Comparison of ENCODE assay signal across 10 cellular contexts in the genomic region with DNA sequence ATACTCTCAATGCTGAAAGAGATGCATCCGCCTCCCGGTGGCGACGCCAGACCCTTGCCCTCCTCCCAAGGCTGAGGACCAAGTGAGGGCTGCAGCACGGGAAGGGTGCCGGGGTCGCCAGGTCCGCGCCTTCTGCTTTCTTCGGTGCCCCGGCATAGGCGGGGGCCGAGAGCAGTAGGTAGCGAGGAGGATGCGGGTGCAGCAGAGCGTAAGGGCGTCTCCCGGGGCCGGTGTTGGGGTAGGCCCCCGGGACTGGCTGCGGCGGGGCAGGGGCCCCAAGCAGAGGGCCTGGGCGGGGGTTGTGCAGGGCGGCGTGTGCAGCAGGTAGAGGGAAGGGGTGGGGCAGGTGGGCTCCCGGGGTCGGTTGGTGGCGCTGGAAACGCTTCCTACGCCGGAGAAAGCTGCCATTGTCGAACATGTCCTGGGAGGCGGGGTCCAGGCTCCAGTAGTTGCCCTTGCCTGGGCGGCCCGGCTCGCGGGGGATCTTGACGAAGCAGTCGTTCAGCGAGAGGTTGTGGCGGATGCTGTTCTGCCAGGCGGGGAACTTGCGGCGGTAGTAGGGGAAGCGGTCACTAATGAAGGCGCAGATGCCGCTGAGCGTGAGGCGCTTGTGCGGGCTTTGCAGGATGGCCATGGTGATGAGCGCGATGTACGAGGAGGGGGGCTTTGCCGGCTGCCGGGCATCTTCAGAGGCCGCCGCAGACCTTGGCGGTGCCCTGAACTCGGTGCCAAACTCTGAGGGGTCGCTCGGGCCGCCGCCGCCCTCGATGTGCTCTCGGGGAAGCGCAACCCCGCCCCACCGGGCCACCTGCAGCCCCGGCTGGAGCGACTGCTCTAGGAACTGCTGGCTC. TPM values are rescaled to one million over a fixed set of nuclear protein-coding genes. Genes with fewer than 3 reads are reported as not detected.
DNase-seq lines count a peak whose midpoint lies in the region; ATAC-seq and TF ChIP-seq lines count a peak whose summit lies in the region.
"Not testable (repeated sequence)": the region's sequence is repeated elsewhere in the genome, so short reads cannot be mapped to it uniquely, and the experiment has no call there.
"Had no signal": no experiment of that assay in that cellular context is flagged by ENCODE, and none has a peak within 500 bp of the region (broad histone marks: within the 10 kb centered on the region; RNA-seq: fewer than 3 reads in every experiment).

No MANE protein-coding gene starts in this region.

- H3K9me3 ChIP-seq in CD8-positive, alpha-beta memory T cell (ENCODE audit: low read length); mesenchymal stem cell (ENCODE audit: control insufficient read depth, low read length); trophoblast cell (ENCODE audit: insufficient read depth, low read depth, low read length): not testable (repeated sequence)

- H3K14ac ChIP-seq in mesenchymal stem cell (ENCODE audit: low read length in 2 of 2); trophoblast cell (ENCODE audit: low read length): not testable (repeated sequence)

- peaks cover 32 to 36% of the 10 kb centered on the region in 2 donors for H3K27me3 Mint-ChIP-seq in CD8-positive, alpha-beta memory T cell
- H3K27me3 Mint-ChIP-seq in activated CD8-positive, alpha-beta memory T cell treated with anti-CD3 and anti-CD28 coated beads, Interleukin-2, amount 10 ng/mL, durations not matched to agents 7 days and 5 days = peaks cover 42% of the 10 kb centered on the region
- peaks cover 25% of the 10 kb centered on the region for H3K27me3 Mint-ChIP-seq in activated naive CD8-positive, alpha-beta T cell
- peaks cover 16% of the 10 kb centered on the region for H3K27me3 Mint-ChIP-seq in endothelial cell (ENCODE audit: unreplicated experiment)
- peaks cover 39% of the 10 kb centered on the region for H3K27me3 Mint-ChIP-seq in stimulated activated naive CD8-positive, alpha-beta T cell treated with anti-CD3 and anti-CD28 coated beads, Interleukin-15, Interleukin-2, amounts not matched to agents 100 ng/mL and 50 ng/mL, for 24 hours

- peaks cover 20 to 25% (median 21%) of the 10 kb centered on the region in 3 donors for H3K4me1 Mint-ChIP-seq in CD8-positive, alpha-beta memory T cell
- peaks cover 20% of the 10 kb centered on the region for H3K4me1 Mint-ChIP-seq in activated CD8-positive, alpha-beta memory T cell treated with anti-CD3 and anti-CD28 coated beads, Interleukin-2, amount 10 ng/mL, durations not matched to agents 7 days and 5 days
- H3K4me1 Mint-ChIP-seq in activated naive CD8-positive, alpha-beta T cell (ENCODE audit: low read depth) = peaks cover 24% of the 10 kb centered on the region
- H3K4me1 Mint-ChIP-seq in endothelial cell (ENCODE audit: unreplicated experiment) = peaks cover 13% of the 10 kb centered on the region
- peaks cover 29% of the 10 kb centered on the region for H3K4me1 Mint-ChIP-seq in stimulated activated naive CD8-positive, alpha-beta T cell treated with anti-CD3 and anti-CD28 coated beads, Interleukin-15, Interleukin-2, amounts not matched to agents 100 ng/mL and 50 ng/mL, for 24 hours (ENCODE audit: low read depth)

- CTCF ChIA-PET in CD8-positive, alpha-beta memory T cell (lab: Charles Lee); activated CD8-positive, alpha-beta memory T cell treated with anti-CD3 and anti-CD28 coated beads, Interleukin-2, amount 10 ng/mL, durations not matched to agents 7 days and 5 days (lab: Charles Lee): not testable (repeated sequence)

- H2BK120ac ChIP-seq in mesenchymal stem cell (ENCODE audit: low read depth, low read length); trophoblast cell (ENCODE audit: insufficient read depth, low read length, poor library complexity): not testable (repeated sequence)

- H3K27me3 ChIP-seq in CD8-positive, alpha-beta memory T cell (ENCODE audit: insufficient read depth, low read length, poor library complexity, severe bottlenecking) = peaks cover 16% of the 10 kb centered on the region
- H3K27me3 ChIP-seq in mesenchymal stem cell (ENCODE audit: control insufficient read depth in 1 of 2, insufficient read depth in 1 of 2, low read length in 2 of 2) = peaks cover 31 to 37% of the 10 kb centered on the region in 2 experiments
- peaks cover 38% of the 10 kb centered on the region for H3K27me3 ChIP-seq in trophoblast cell (ENCODE audit: insufficient read depth, low read length)

- not testable (repeated sequence) for H2AK5ac ChIP-seq in mesenchymal stem cell (ENCODE audit: low read length, severe bottlenecking); trophoblast cell (ENCODE audit: low read length)

- H3K4me3 ChIP-seq in CD8-positive, alpha-beta memory T cell (ENCODE audit: low read length); mesenchymal stem cell (ENCODE audit: insufficient read depth in 1 of 2, low read depth in 1 of 2, low read length in 2 of 2); trophoblast cell (ENCODE audit: low read depth, low read length): not testable (repeated sequence)

- ATAC-seq in activated CD8-positive, alpha-beta memory T cell treated with anti-CD3 and anti-CD28 coated beads, Interleukin-2, amount 10 ng/mL, durations not matched to agents 7 days and 5 days = not testable (repeated sequence)

- POLR2A ChIA-PET in CD8-positive, alpha-beta memory T cell (lab: Charles Lee) = not testable (repeated sequence)

- not testable (repeated sequence) for H4K8ac ChIP-seq in mesenchymal stem cell (ENCODE audit: low read length); trophoblast cell (ENCODE audit: low read depth, low read length)

- not testable (repeated sequence) for TF ChIP-seq CTCF in endothelial cell (IDR thresholded peaks at IDR 0.05; ENCODE audit: unreplicated experiment)

- H4K91ac ChIP-seq in mesenchymal stem cell (ENCODE audit: low read length); trophoblast cell (ENCODE audit: low read depth, low read length): not testable (repeated sequence)

- H3K4me2 ChIP-seq in mesenchymal stem cell (ENCODE audit: low read length, poor library complexity, severe bottlenecking) (peak overlapping the region; percentile 22), trophoblast cell (ENCODE audit: low read length) (peak overlapping the region; percentile 43)

- not testable (repeated sequence) for H2BK15ac ChIP-seq in mesenchymal stem cell (ENCODE audit: low read depth, poor library complexity, severe bottlenecking)

- H3K27ac ChIP-seq in CD8-positive, alpha-beta memory T cell (ENCODE audit: low read depth, low read length); mesenchymal stem cell (ENCODE audit: low read length, poor library complexity, severe bottlenecking); trophoblast cell (ENCODE audit: low read depth, low read length): not testable (repeated sequence)

- H3K18ac ChIP-seq in mesenchymal stem cell (ENCODE audit: low read depth in 1 of 2, low read length in 2 of 2); trophoblast cell (ENCODE audit: low read length): not testable (repeated sequence)

- not testable (repeated sequence) for H4K12ac ChIP-seq in trophoblast cell (ENCODE audit: low read depth, low read length)

- H2AFZ ChIP-seq in mesenchymal stem cell (ENCODE audit: low read depth, low read length); trophoblast cell (ENCODE audit: insufficient read depth, low read length, poor library complexity): not testable (repeated sequence)

- H3K36me3 ChIP-seq in CD8-positive, alpha-beta memory T cell (ENCODE audit: insufficient read depth, low read length); mesenchymal stem cell (ENCODE audit: control insufficient read depth in 1 of 2, insufficient read depth in 2 of 2, low read depth in 1 of 2, low read length in 2 of 2); trophoblast cell (ENCODE audit: control insufficient read depth in 1 of 2, insufficient read depth in 2 of 2, low read length in 2 of 2): not testable (repeated sequence)

- H3K79me1 ChIP-seq in mesenchymal stem cell (replicated peaks; ENCODE audit: low read length, poor library complexity, severe bottlenecking); trophoblast cell (ENCODE audit: low read length): not testable (repeated sequence)

- not testable (repeated sequence) for H3K79me2 ChIP-seq in trophoblast cell (ENCODE audit: control insufficient read depth, insufficient read depth, low read length, poor library complexity)

- not testable (repeated sequence) for H2BK12ac ChIP-seq in mesenchymal stem cell (ENCODE audit: low read length in 2 of 2); trophoblast cell (ENCODE audit: low read length)

- not testable (repeated sequence) for H3K27ac Mint-ChIP-seq in CD8-positive, alpha-beta memory T cell; activated CD8-positive, alpha-beta memory T cell treated with anti-CD3 and anti-CD28 coated beads, Interleukin-2, amount 10 ng/mL, durations not matched to agents 7 days and 5 days; activated naive CD8-positive, alpha-beta T cell; endothelial cell (ENCODE audit: unreplicated experiment); stimulated activated naive CD8-positive, alpha-beta T cell treated with anti-CD3 and anti-CD28 coated beads, Interleukin-15, Interleukin-2, amounts not matched to agents 100 ng/mL and 50 ng/mL, for 24 hours

- 3% methylated on average over 14 of the region's 71 CpGs for WGBS in mesenchymal stem cell
- WGBS in trophoblast cell (ENCODE audit: extremely low coverage, insufficient coverage, insufficient read length) = no CpG with 5 or more reads among the region's 71 CpGs

- H2BK5ac ChIP-seq in mesenchymal stem cell (ENCODE audit: low read depth, low read length, poor library complexity, severe bottlenecking); trophoblast cell (ENCODE audit: low read depth, low read length, poor library complexity): not testable (repeated sequence)

- H3K9me3 Mint-ChIP-seq in CD8-positive, alpha-beta memory T cell; activated CD8-positive, alpha-beta memory T cell treated with anti-CD3 and anti-CD28 coated beads, Interleukin-2, amount 10 ng/mL, durations not matched to agents 7 days and 5 days (ENCODE audit: low read depth); activated naive CD8-positive, alpha-beta T cell (ENCODE audit: low read depth); endothelial cell (ENCODE audit: unreplicated experiment); stimulated activated naive CD8-positive, alpha-beta T cell treated with anti-CD3 and anti-CD28 coated beads, Interleukin-15, Interleukin-2, amounts not matched to agents 100 ng/mL and 50 ng/mL, for 24 hours: not testable (repeated sequence)

- H3K4me3 Mint-ChIP-seq in CD8-positive, alpha-beta memory T cell = peak overlapping the region; percentile 59 to 72 (median 66)
- H3K4me3 Mint-ChIP-seq in activated CD8-positive, alpha-beta memory T cell treated with anti-CD3 and anti-CD28 coated beads, Interleukin-2, amount 10 ng/mL, durations not matched to agents 7 days and 5 days = peak overlapping the region; percentile 50
- H3K4me3 Mint-ChIP-seq in activated naive CD8-positive, alpha-beta T cell = peak overlapping the region; percentile 49
- not testable (repeated sequence) for H3K4me3 Mint-ChIP-seq in endothelial cell (ENCODE audit: unreplicated experiment)
- peak overlapping the region; percentile 68 for H3K4me3 Mint-ChIP-seq in stimulated activated naive CD8-positive, alpha-beta T cell treated with anti-CD3 and anti-CD28 coated beads, Interleukin-15, Interleukin-2, amounts not matched to agents 100 ng/mL and 50 ng/mL, for 24 hours

- DNase-seq in CD8-positive, alpha-beta memory T cell = peak in 3 of 5 donors; percentile 30 to 60 (median 32)
- DNase-seq in T-helper 22 cell (ENCODE audit: low read depth) (peak; percentile 4), endothelial cell (ENCODE audit: low spot score) (peak; percentile 42)
- peak; percentile 48 for DNase-seq in activated CD8-positive, alpha-beta memory T cell treated with anti-CD3 and anti-CD28 coated beads, Interleukin-2, amount 10 ng/mL, durations not matched to agents 7 days and 5 days
- not testable (repeated sequence) for DNase-seq in mesenchymal stem cell, trophoblast cell

- not testable (repeated sequence) for H3K23ac ChIP-seq in mesenchymal stem cell (ENCODE audit: low read length in 2 of 2); trophoblast cell (ENCODE audit: low read length)

- H3K36me3 Mint-ChIP-seq in CD8-positive, alpha-beta memory T cell; activated CD8-positive, alpha-beta memory T cell treated with anti-CD3 and anti-CD28 coated beads, Interleukin-2, amount 10 ng/mL, durations not matched to agents 7 days and 5 days; activated naive CD8-positive, alpha-beta T cell; stimulated activated naive CD8-positive, alpha-beta T cell treated with anti-CD3 and anti-CD28 coated beads, Interleukin-15, Interleukin-2, amounts not matched to agents 100 ng/mL and 50 ng/mL, for 24 hours (ENCODE audit: low read depth): not testable (repeated sequence)
- H3K36me3 Mint-ChIP-seq in endothelial cell (ENCODE audit: low read depth, unreplicated experiment) = peaks cover 13% of the 10 kb centered on the region

- not testable (repeated sequence) for H3K9ac ChIP-seq in mesenchymal stem cell (ENCODE audit: low read length); trophoblast cell (ENCODE audit: low read length)

- H3K4me1 ChIP-seq in CD8-positive, alpha-beta memory T cell (ENCODE audit: insufficient read depth, low read length); trophoblast cell (ENCODE audit: control insufficient read depth in 1 of 2, insufficient read depth in 2 of 2, low read length in 2 of 2): not testable (repeated sequence)
- peaks cover 19% of the 10 kb centered on the region for H3K4me1 ChIP-seq in mesenchymal stem cell (ENCODE audit: control insufficient read depth, insufficient read depth, low read depth, low read length)

- not testable (repeated sequence) for H3K4ac ChIP-seq in mesenchymal stem cell (ENCODE audit: low read depth in 1 of 2, low read length in 2 of 2); trophoblast cell (ENCODE audit: low read depth, low read length)

RNA-seq across cellular contexts. Expression of gene FOXD4, which starts 0.8 kb away (rescaled TPM):
- total RNA-seq in CD8-positive, alpha-beta memory T cell = under 1 TPM; 0.20 to 0.22 TPM
- polyA plus RNA-seq in CD8-positive, alpha-beta memory T cell = not detected
- total RNA-seq in activated CD8-positive, alpha-beta memory T cell treated with anti-CD3 and anti-CD28 coated beads, Interleukin-2, amount 10 ng/mL, durations not matched to agents 7 days and 5 days = under 1 TPM; 0.15 to 0.49 TPM
- 0.49 TPM for total RNA-seq in endothelial cell (ENCODE audit: unreplicated experiment)
- polyA plus RNA-seq in mesenchymal stem cell (2013, experiment 1 of 2) = 0.10 TPM
- polyA plus RNA-seq in mesenchymal stem cell (2013, experiment 2 of 2) = 0.10 TPM
- polyA plus RNA-seq in trophoblast cell (2013) = 0.12 and 0.14 TPM in 2 replicates
- total RNA-seq: A673, ascending aorta had no signal
